1 cellular context compared by ENCODE assay signal in genomic region chr6:160032538-160032937, GRCh38.
TF ChIP-seq lines count a peak whose summit lies in the region.

No MANE protein-coding gene starts in this region.

TF ChIP-seq in HepG2, 621 proteins besides CTCF, POLR2A, EP300 and RAD21:
- TF ChIP-seq AKNA (CRISPR knock-in tag; IDR thresholded peaks at IDR 0.05; ENCODE audit: borderline replicate concordance) (no peak), RBM22 (optimal IDR thresholded peaks at IDR 0.05; ENCODE audit: low read length) (peak; percentile 59)
